Comparison of ENCODE assay signal across 13 cellular contexts in the genomic region with DNA sequence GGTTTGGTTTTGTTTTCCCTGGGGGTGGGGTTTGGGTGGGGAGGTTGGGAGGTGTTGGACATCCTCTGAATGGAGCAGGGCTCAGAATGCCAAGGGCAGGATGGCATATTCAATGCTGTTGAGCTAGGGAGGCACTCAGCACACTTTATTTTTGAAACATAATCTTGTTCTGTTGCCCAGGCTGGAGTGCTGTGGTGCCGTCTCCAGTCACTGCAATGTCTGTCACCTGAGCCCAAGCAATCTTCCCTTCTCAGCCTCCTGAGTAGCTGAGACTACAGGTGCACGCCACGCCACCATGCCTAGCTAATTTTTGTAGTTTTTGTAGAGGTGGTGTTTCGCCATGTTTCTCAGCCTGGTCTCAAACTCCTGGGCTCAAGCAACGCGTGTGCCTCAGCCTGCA.
DNase-seq lines count a peak whose midpoint lies in the region; ATAC-seq and TF ChIP-seq lines count a peak whose summit lies in the region.
"Had no signal": no experiment of that assay in that cellular context is flagged by ENCODE, and none has a peak within 500 bp of the region (broad histone marks: within the 10 kb centered on the region; RNA-seq: fewer than 3 reads in every experiment).

No MANE protein-coding gene starts in this region.

- CTCF ChIA-PET in activated CD8-positive, alpha-beta T cell treated with anti-CD3 and anti-CD28 coated beads for 36 hours (lab: Charles Lee), result interaction anchor here (0.7 to 1.3 kb wide), 4 partner anchors 55 to 169 kb away, joined by 3 to 4 read pairs (median 4); no protein-coding TSS in a partner anchor

- H2BK5ac ChIP-seq in mesenchymal stem cell (ENCODE audit: low read depth, low read length, poor library complexity, severe bottlenecking), result no peak overlapping the region

- H3K4me3 ChIP-seq in DND-41 (ENCODE audit: low read depth in 1 of 2, low read length in 2 of 2) (no peak overlapping the region), mesenchymal stem cell (ENCODE audit: insufficient read depth in 1 of 2, low read depth in 1 of 2, low read length in 2 of 2) (no peak overlapping the region), Karpas-422 (ENCODE audit: low read length) (no peak overlapping the region)
- H3K4me3 ChIP-seq: BLaER1 treated with 17β-estradiol and CSF1 and Interleukin-3, amounts not matched to agents 10 nM and 100 nM; upper lobe of left lung had no signal

- H4K20me1 ChIP-seq in DND-41 (ENCODE audit: insufficient read depth, low read length) (peaks cover 9% of the 10 kb centered on the region; the same call in 1 of the 2 replicates), Karpas-422 (ENCODE audit: insufficient read depth, low read depth, low read length) (no peaks in the 10 kb centered on the region)

- peaks cover 32% of the 10 kb centered on the region for H3K79me1 ChIP-seq in mesenchymal stem cell (replicated peaks; ENCODE audit: low read length, poor library complexity, severe bottlenecking)

- H3K79me2 ChIP-seq in DND-41 (ENCODE audit: insufficient read depth, low read length) (peaks cover 39% of the 10 kb centered on the region), Karpas-422 (ENCODE audit: low read length) (peaks cover 51% of the 10 kb centered on the region)

- peak overlapping the region; percentile 59 for H3K4me3 Mint-ChIP-seq in activated CD8-positive, alpha-beta T cell treated with anti-CD3 and anti-CD28 coated beads for 36 hours
- H3K4me3 Mint-ChIP-seq: activated B cell treated with CpG ODN at 0.5 μM for 24 hours had no signal

- H2BK120ac ChIP-seq in mesenchymal stem cell (ENCODE audit: low read depth, low read length), result no peak overlapping the region

- peak overlapping the region in 1 of 2 experiments; percentile 56 for H2BK12ac ChIP-seq in mesenchymal stem cell (ENCODE audit: low read length in 2 of 2)

- H3K14ac ChIP-seq in mesenchymal stem cell (ENCODE audit: low read length in 2 of 2), result no peak overlapping the region

- H2AFZ ChIP-seq in DND-41 (ENCODE audit: low read depth, low read length) (no peak overlapping the region), mesenchymal stem cell (ENCODE audit: low read depth, low read length) (no peak overlapping the region), Karpas-422 (ENCODE audit: low read length) (no peak overlapping the region)

- H3K27me3 ChIP-seq in DND-41 (ENCODE audit: insufficient read depth, low read length, poor library complexity) (no peaks in the 10 kb centered on the region), mesenchymal stem cell (ENCODE audit: control insufficient read depth in 1 of 2, insufficient read depth in 1 of 2, low read length in 2 of 2) (no peaks in the 10 kb centered on the region), Karpas-422 (ENCODE audit: low read length) (no peaks in the 10 kb centered on the region)
- H3K27me3 ChIP-seq: BLaER1 treated with 17β-estradiol and CSF1 and Interleukin-3, amounts not matched to agents 10 nM and 100 nM; upper lobe of left lung had no signal

- H2BK15ac ChIP-seq in mesenchymal stem cell (ENCODE audit: low read depth, poor library complexity, severe bottlenecking), result no peak overlapping the region

- H4K91ac ChIP-seq in mesenchymal stem cell (ENCODE audit: low read length), result no peak overlapping the region

- no peak overlapping the region for H2AK5ac ChIP-seq in mesenchymal stem cell (ENCODE audit: low read length, severe bottlenecking)

- peak overlapping the region; percentile 66 for H4K8ac ChIP-seq in mesenchymal stem cell (ENCODE audit: low read length)

- H3K36me3 ChIP-seq in DND-41 (ENCODE audit: insufficient read depth, low read length), result peaks cover 35% of the 10 kb centered on the region
- peaks cover 8 to 14% of the 10 kb centered on the region in 2 experiments for H3K36me3 ChIP-seq in mesenchymal stem cell (ENCODE audit: control insufficient read depth in 1 of 2, insufficient read depth in 2 of 2, low read depth in 1 of 2, low read length in 2 of 2)
- H3K36me3 ChIP-seq in Karpas-422 (ENCODE audit: insufficient read depth, low read length), result no peaks in the 10 kb centered on the region

- H3K36me3 Mint-ChIP-seq in activated CD8-positive, alpha-beta T cell treated with anti-CD3 and anti-CD28 coated beads for 36 hours (ENCODE audit: low read depth), result peaks cover 26% of the 10 kb centered on the region

- WGBS in mesenchymal stem cell, result 95% methylated on average over 4 of the region's 6 CpGs

- peaks cover 32% of the 10 kb centered on the region for H3K4me1 Mint-ChIP-seq in activated CD8-positive, alpha-beta T cell treated with anti-CD3 and anti-CD28 coated beads for 36 hours (ENCODE audit: low read depth)

- peak overlapping the region in 1 of 2 experiments; percentile 4 for H3K4ac ChIP-seq in mesenchymal stem cell (ENCODE audit: low read depth in 1 of 2, low read length in 2 of 2)

- POLR2A ChIA-PET in activated CD8-positive, alpha-beta T cell treated with anti-CD3 and anti-CD28 coated beads for 36 hours (lab: Charles Lee), result no interaction called here

- H3K4me1 ChIP-seq in DND-41 (ENCODE audit: insufficient read depth, low read length) (peaks cover 16% of the 10 kb centered on the region), mesenchymal stem cell (ENCODE audit: control insufficient read depth, insufficient read depth, low read depth, low read length) (peaks cover 8% of the 10 kb centered on the region), Karpas-422 (ENCODE audit: low read length) (peaks cover 74% of the 10 kb centered on the region)

- peak; percentile 73 for DNase-seq in NCI-H510A treated with DMSO at 0.1 percent for 48 hours (lab: John Stamatoyannopoulos, UW)
- DNase-seq in NCI-H510A (lab: John Stamatoyannopoulos, UW), result no peak
- no peak for DNase-seq in DND-41
- no peak for DNase-seq in activated CD8-positive, alpha-beta T cell treated with anti-CD3 and anti-CD28 coated beads for 36 hours
- DNase-seq in mesenchymal stem cell, result no peak
- no peak for DNase-seq in NCI-H748 (lab: John Stamatoyannopoulos, UW; ENCODE audit: unreplicated experiment)
- no peak for DNase-seq in Karpas-422
- no peak for DNase-seq in left colon
- DNase-seq: activated B cell treated with CpG ODN at 0.5 μM for 24 hours, DMS53, erythroblast, upper lobe of left lung had no signal

- H3K9me3 ChIP-seq in DND-41 (ENCODE audit: insufficient read depth, low read length, severe bottlenecking) (no peaks in the 10 kb centered on the region), mesenchymal stem cell (ENCODE audit: control insufficient read depth, low read length) (no peaks in the 10 kb centered on the region), Karpas-422 (ENCODE audit: low read length) (no peaks in the 10 kb centered on the region)
- H3K9me3 ChIP-seq: BLaER1 treated with 17β-estradiol and CSF1 and Interleukin-3, amounts not matched to agents 10 nM and 100 nM; upper lobe of left lung had no signal

- H3K9ac ChIP-seq in DND-41 (ENCODE audit: low read depth, low read length) (peak overlapping the region; percentile 28), mesenchymal stem cell (ENCODE audit: low read length) (no peak overlapping the region), Karpas-422 (ENCODE audit: low read length) (no peak overlapping the region)
- H3K9ac ChIP-seq: BLaER1 treated with 17β-estradiol and CSF1 and Interleukin-3, amounts not matched to agents 10 nM and 100 nM had no signal

- no peak overlapping the region for H3K18ac ChIP-seq in mesenchymal stem cell (ENCODE audit: low read depth in 1 of 2, low read length in 2 of 2)

- peak overlapping the region; percentile 62 for H3K27ac ChIP-seq in DND-41 (ENCODE audit: low read length)
- no peak overlapping the region for H3K27ac ChIP-seq in mesenchymal stem cell (ENCODE audit: low read length, poor library complexity, severe bottlenecking)
- H3K27ac ChIP-seq in Karpas-422 (ENCODE audit: low read length), result no peak overlapping the region; the same call in 1 of the 2 replicates
- H3K27ac ChIP-seq: BLaER1 treated with 17β-estradiol and CSF1 and Interleukin-3, amounts not matched to agents 10 nM and 100 nM; upper lobe of left lung had no signal

- H3K9me3 Mint-ChIP-seq in activated CD8-positive, alpha-beta T cell treated with anti-CD3 and anti-CD28 coated beads for 36 hours, result no peaks in the 10 kb centered on the region
- H3K9me3 Mint-ChIP-seq: activated B cell treated with CpG ODN at 0.5 μM for 24 hours had no signal

- peak overlapping the region; percentile 23; the same call in 1 of the 2 replicates for H3K4me2 ChIP-seq in DND-41 (ENCODE audit: insufficient read depth, low read length)
- H3K4me2 ChIP-seq in mesenchymal stem cell (ENCODE audit: low read length, poor library complexity, severe bottlenecking), result no peak overlapping the region
- no peak overlapping the region for H3K4me2 ChIP-seq in Karpas-422 (ENCODE audit: low read depth, low read length, poor library complexity, severe bottlenecking)
- H3K4me2 ChIP-seq: BLaER1 treated with 17β-estradiol and CSF1 and Interleukin-3, amounts not matched to agents 10 nM and 100 nM had no signal

- H3K9me2 ChIP-seq in Karpas-422 (replicated peaks; ENCODE audit: insufficient read depth, low read length), result no peaks in the 10 kb centered on the region

- TF ChIP-seq CTCF in DND-41 (IDR thresholded peaks at IDR 0.05; ENCODE audit: borderline replicate concordance, extremely low read depth, low read length, poor library complexity, severe bottlenecking), result no peak
- no peak for TF ChIP-seq CTCF in activated CD8-positive, alpha-beta T cell treated with anti-CD3 and anti-CD28 coated beads for 36 hours (IDR thresholded peaks at IDR 0.05)

- no peaks in the 10 kb centered on the region for H3K27me3 Mint-ChIP-seq in activated CD8-positive, alpha-beta T cell treated with anti-CD3 and anti-CD28 coated beads for 36 hours
- H3K27me3 Mint-ChIP-seq: activated B cell treated with CpG ODN at 0.5 μM for 24 hours had no signal

- H3K23ac ChIP-seq in mesenchymal stem cell (ENCODE audit: low read length in 2 of 2), result no peak overlapping the region

- peak overlapping the region; percentile 91 for H3K27ac Mint-ChIP-seq in activated CD8-positive, alpha-beta T cell treated with anti-CD3 and anti-CD28 coated beads for 36 hours
- H3K27ac Mint-ChIP-seq: activated B cell treated with CpG ODN at 0.5 μM for 24 hours had no signal

- ATAC-seq in DND-41 (ENCODE audit: insufficient read depth, low read depth) (0 out of 3 replicates have a peak, but pooled peaks have one; percentile 17), left colon (no peak)
- peak; percentile 13 for ATAC-seq in activated CD8-positive, alpha-beta T cell treated with anti-CD3 and anti-CD28 coated beads for 36 hours

- intact Hi-C loops in activated CD8-positive, alpha-beta T cell treated with anti-CD3 and anti-CD28 coated beads for 36 hours (cut with micrococcal nuclease), result no loop called here
- intact Hi-C loops in left colon (cut with DNase I, micrococcal nuclease), result no loop called here
